8 cellular contexts compared by ENCODE assay signal in genomic region chr4:184100297-184100885, GRCh38.
DNase-seq lines count a peak whose midpoint lies in the region; ATAC-seq, FAIRE-seq and TF ChIP-seq lines count a peak whose summit lies in the region.

No MANE protein-coding gene starts in this region.

- CTCF ChIA-PET in CD8-positive, alpha-beta T cell (lab: Charles Lee): interaction anchor here (1.2 to 4.2 kb wide), 4 partner anchors 10 to 260 kb away, joined by 3 to 13 read pairs (median 4); no protein-coding TSS in a partner anchor
- CTCF ChIA-PET in K562 (lab: Yijun Ruan, JAX; ENCODE audit: low intra/inter-chr PET ratio): interaction anchor here (1.9 kb wide), 1 partner anchor 260 kb away, joined by 11 read pairs; no protein-coding TSS in a partner anchor

- peak in 6 of 7 experiments; percentile 12 to 53 (median 32) for DNase-seq in CD8-positive, alpha-beta T cell
- peak; percentile 52 for DNase-seq in GM19240 (ENCODE audit: insufficient read length, low spot score)
- DNase-seq in NCI-H460 (ENCODE audit: extremely low read depth, low read depth): peak; percentile 50
- peak; percentile 57 to 74 (median 71) for DNase-seq in K562 (ENCODE audit: extremely low read depth in 1 of 4, low spot score in 3 of 4)
- DNase-seq in lung (ENCODE audit: low spot score): peak; percentile 70
- peak; percentile 54 for DNase-seq in testis
- no peak for DNase-seq in A172 (ENCODE audit: low spot score)
- no peak for DNase-seq in NCI-H1930 (lab: John Stamatoyannopoulos, UW)

- H3K4me2 ChIP-seq in K562 (ENCODE audit: insufficient read depth, low read length): no peak overlapping the region

- no peaks in the 10 kb centered on the region for H3K27me3 ChIP-seq in CD8-positive, alpha-beta T cell (ENCODE audit: insufficient read depth, low read length)
- H3K27me3 ChIP-seq in K562 (ENCODE audit: control insufficient read depth in 2 of 2, insufficient read depth in 2 of 2, low read length in 2 of 2): peaks cover 2 to 54% of the 10 kb centered on the region in 2 experiments
- no peaks in the 10 kb centered on the region for H3K27me3 ChIP-seq in lung (ENCODE audit: control insufficient read depth, insufficient read depth)
- no peaks in the 10 kb centered on the region for H3K27me3 ChIP-seq in testis

- no peak overlapping the region for H3K4me3 Mint-ChIP-seq in CD8-positive, alpha-beta T cell

- peak; percentile 78 to 79 for TF ChIP-seq RAD21 in K562 (CRISPR knock-in tag; conservative IDR thresholded peaks at IDR 0.05 in 1 of 2, IDR thresholded peaks at IDR 0.05 in 1 of 2)

- peaks cover 28% of the 10 kb centered on the region for H3K27me3 Mint-ChIP-seq in CD8-positive, alpha-beta T cell (ENCODE audit: low read depth)

- H3K36me3 ChIP-seq in CD8-positive, alpha-beta T cell (ENCODE audit: insufficient read depth, low read length): no peaks in the 10 kb centered on the region
- H3K36me3 ChIP-seq in K562 (ENCODE audit: control insufficient read depth, insufficient read depth, low read length): no peaks in the 10 kb centered on the region
- no peaks in the 10 kb centered on the region for H3K36me3 ChIP-seq in lung (ENCODE audit: control insufficient read depth in 2 of 2, insufficient read depth in 2 of 2, low read length in 2 of 2)
- no peaks in the 10 kb centered on the region for H3K36me3 ChIP-seq in testis (ENCODE audit: low read depth, missing control alignments)

- no peak for TF ChIP-seq EP300 in K562 (IDR thresholded peaks at IDR 0.05; ENCODE audit: low read length)

- peak; percentile 37 for FAIRE-seq in K562 (lab: Jason Lieb, UNC)

- no peaks in the 10 kb centered on the region for H3K79me2 ChIP-seq in K562 (ENCODE audit: control insufficient read depth, insufficient read depth, low read length)

- no peaks in the 10 kb centered on the region for H3K9me1 ChIP-seq in K562 (ENCODE audit: control insufficient read depth, insufficient read depth, low read length)

- no peak overlapping the region for H3K27ac Mint-ChIP-seq in CD8-positive, alpha-beta T cell

- H3K4me1 ChIP-seq in CD8-positive, alpha-beta T cell (ENCODE audit: insufficient read depth, low read length): no peaks in the 10 kb centered on the region
- H3K4me1 ChIP-seq in K562 (replicated peaks in 1 of 2; ENCODE audit: control insufficient read depth in 2 of 2, insufficient read depth in 2 of 2, low read length in 2 of 2) (peaks cover 0 to 5% of the 10 kb centered on the region in 2 experiments; a peak in 2 of 5 replicates), lung (ENCODE audit: control insufficient read depth in 2 of 2, insufficient read depth in 2 of 2, low read length in 2 of 2) (peaks cover 9 to 10% of the 10 kb centered on the region in 2 donors), testis (peaks cover 15% of the 10 kb centered on the region)

- H3K9me3 Mint-ChIP-seq in CD8-positive, alpha-beta T cell: no peaks in the 10 kb centered on the region

- H4K20me1 ChIP-seq in K562 (replicated peaks; ENCODE audit: control insufficient read depth, insufficient read depth, low read length): no peaks in the 10 kb centered on the region

- TF ChIP-seq CTCF in CD8-positive, alpha-beta T cell (IDR thresholded peaks at IDR 0.05): peak; percentile 49
- peak; percentile 82 to 88 (median 87) for TF ChIP-seq CTCF in K562 (IDR thresholded peaks at IDR 0.05 in 2 of 3, conservative IDR thresholded peaks at IDR 0.05 in 1 of 3; ENCODE audit: insufficient read depth in 2 of 3, low read depth in 1 of 3, low read length in 3 of 3)
- peak; percentile 54 for TF ChIP-seq CTCF in lung (IDR thresholded peaks at IDR 0.05; ENCODE audit: control extremely low read depth, extremely low read depth)
- TF ChIP-seq CTCF in testis (IDR thresholded peaks at IDR 0.05): peak in 2 of 3 experiments; percentile 22 to 38

- TF ChIP-seq POLR2A in K562 (conservative IDR thresholded peaks at IDR 0.05) (no peak), testis (IDR thresholded peaks at IDR 0.05) (no peak)

- H2AFZ ChIP-seq in K562 (ENCODE audit: low read depth, low read length): no peak overlapping the region

- H3K9me3 ChIP-seq in CD8-positive, alpha-beta T cell (ENCODE audit: low read length): no peaks in the 10 kb centered on the region
- H3K9me3 ChIP-seq in K562 (replicated peaks; ENCODE audit: control insufficient read depth, insufficient read depth, low read depth, low read length): no peaks in the 10 kb centered on the region
- no peaks in the 10 kb centered on the region for H3K9me3 ChIP-seq in lung (ENCODE audit: control insufficient read depth in 2 of 2, insufficient read depth in 1 of 2, low read length in 1 of 2)
- no peaks in the 10 kb centered on the region for H3K9me3 ChIP-seq in testis

- no TSS peak for BruUV-seq in K562 (replicated peaks; lab: Mats Ljungman, UMichigan)

- no peak for ATAC-seq in CD8-positive, alpha-beta T cell
- ATAC-seq in K562 (peak; percentile 95), lung (ENCODE audit: insufficient read depth, low FRiP score) (peak; percentile 68)

- H3K4me3 ChIP-seq in CD8-positive, alpha-beta T cell (ENCODE audit: low read depth, low read length): no peak overlapping the region
- H3K4me3 ChIP-seq in K562 (no peak overlapping the region), lung (no peak overlapping the region), testis (no peak overlapping the region)

- no peak overlapping the region for H3K27ac ChIP-seq in CD8-positive, alpha-beta T cell (ENCODE audit: low read depth, low read length)
- no peak overlapping the region for H3K27ac ChIP-seq in K562 (ENCODE audit: extremely low read depth, low read depth, low read length)
- no peak overlapping the region for H3K27ac ChIP-seq in lung (ENCODE audit: low read depth in 1 of 2, low read length in 1 of 2)
- H3K27ac ChIP-seq in testis: no peak overlapping the region

- in situ Hi-C loops in K562 (cut with MboI): loop anchor here (5.0 kb wide), 1 partner anchor 263 kb away; no protein-coding TSS in a partner anchor

- under 1% methylated on average over 12 of the region's 14 CpGs for WGBS in K562 (ENCODE audit: insufficient coverage, low coverage, missing lambda C conversion rate)
- 57 to 74% methylated on average over 14 of the region's 14 CpGs for WGBS in lung, 2 donors
- 66 to 67% methylated on average over 11 to 14 of the region's 14 CpGs for WGBS in testis, 2 donors

- H3K36me3 Mint-ChIP-seq in CD8-positive, alpha-beta T cell: no peaks in the 10 kb centered on the region

- no peak overlapping the region for H3K9ac ChIP-seq in K562 (ENCODE audit: insufficient read depth in 1 of 2, low read depth in 2 of 2, low read length in 2 of 2)

- peaks cover 5% of the 10 kb centered on the region for H3K4me1 Mint-ChIP-seq in CD8-positive, alpha-beta T cell (ENCODE audit: low read depth)

- POLR2A ChIA-PET in CD8-positive, alpha-beta T cell (lab: Charles Lee): no interaction called here
- POLR2A ChIA-PET in K562 (lab: Yijun Ruan, JAX): interaction anchor here (0.6 kb wide), 1 partner anchor 847 kb away, joined by 4 read pairs; no protein-coding TSS in a partner anchor

- intact Hi-C loops in CD8-positive, alpha-beta T cell (cut with DNase I, micrococcal nuclease): loop anchor here (1.0 to 2.0 kb wide), 2 partner anchors 260 kb away; no protein-coding TSS in a partner anchor
- intact Hi-C loops in K562 (cut with micrococcal nuclease) (loop anchor here (1.0 to 10.0 kb wide), 3 partner anchors 67 to 626 kb away; no protein-coding TSS in a partner anchor), testis (cut with DNase I; ENCODE audit: low total_unique reads) (no loop called here)

TF ChIP-seq in K562, 482 proteins besides CTCF, POLR2A, EP300 and RAD21 (continues in another document):
- TF ChIP-seq RB1 (IDR thresholded peaks at IDR 0.05; ENCODE audit: low read depth) (0 out of 2 replicates have a peak, but pooled peaks have one; percentile 19), DEAF1 (CRISPR knock-in tag; IDR thresholded peaks at IDR 0.05) (peak; percentile 64), ETV1 (tag; conservative IDR thresholded peaks at IDR 0.05; ENCODE audit: low read depth) (peak; percentile 76), STAG1 (CRISPR knock-in tag; IDR thresholded peaks at IDR 0.05; ENCODE audit: borderline replicate concordance) (peak; percentile 43; the same call in 1 of the 2 replicates), XRCC5 (IDR thresholded peaks at IDR 0.05; ENCODE audit: low read depth, low read length) (peak; percentile 67; the same call in 1 of the 2 replicates), NFIC (IDR thresholded peaks at IDR 0.05) (0 out of 2 replicates have a peak, but pooled peaks have one; percentile 35), JUND (IDR thresholded peaks at IDR 0.05; ENCODE audit: borderline replicate concordance, low read depth, low read length) (0 out of 2 replicates have a peak, but pooled peaks have one; percentile 26), JUND (tag; IDR thresholded peaks at IDR 0.05; ENCODE audit: borderline replicate concordance, low read depth, low read length) (no peak), KLF16 (IDR thresholded peaks at IDR 0.05) (peak; percentile 46; the same call in 1 of the 2 replicates), GTF2A2 (tag; IDR thresholded peaks at IDR 0.05) (no peak), SMC3 (conservative IDR thresholded peaks at IDR 0.05; ENCODE audit: insufficient read depth, low read depth, low read length) (peak; percentile 65), POLR2AphosphoS2 (IDR thresholded peaks at IDR 0.05; ENCODE audit: low read length) (no peak)
- TF ChIP-seq, protein P1, sequence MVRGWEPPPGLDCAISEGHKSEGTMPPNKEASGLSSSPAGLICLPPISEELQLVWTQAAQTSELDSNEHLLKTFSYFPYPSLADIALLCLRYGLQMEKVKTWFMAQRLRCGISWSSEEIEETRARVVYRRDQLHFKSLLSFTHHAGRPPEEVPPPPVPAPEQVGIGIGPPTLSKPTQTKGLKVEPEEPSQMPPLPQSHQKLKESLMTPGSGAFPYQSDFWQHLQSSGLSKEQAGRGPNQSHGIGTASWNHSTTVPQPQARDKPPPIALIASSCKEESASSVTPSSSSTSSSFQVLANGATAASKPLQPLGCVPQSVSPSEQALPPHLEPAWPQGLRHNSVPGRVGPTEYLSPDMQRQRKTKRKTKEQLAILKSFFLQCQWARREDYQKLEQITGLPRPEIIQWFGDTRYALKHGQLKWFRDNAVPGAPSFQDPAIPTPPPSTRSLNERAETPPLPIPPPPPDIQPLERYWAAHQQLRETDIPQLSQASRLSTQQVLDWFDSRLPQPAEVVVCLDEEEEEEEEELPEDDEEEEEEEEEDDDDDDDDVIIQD (CRISPR knock-in tag; IDR thresholded peaks at IDR 0.05): no peak

Comparison
In these comparisons a context has a peak if more than half of its experiments do, and no peak if none do; other contexts are left out.
1. DNase-seq: peak in CD8-positive, alpha-beta T cell (6 of 7), GM19240 (single experiment), NCI-H460 (single experiment), K562 (4 of 4), lung (single experiment) and testis (single experiment); none in A172 (single experiment) and NCI-H1930 (0 of 2).
2. CTCF ChIP-seq: peak in every context shown above with its lines; median percentile 87 in K562; 54 in lung; 49 in CD8-positive, alpha-beta T cell; 30 in testis.